Comparison of ENCODE assay signal across 1 cellular context in the genomic region with DNA sequence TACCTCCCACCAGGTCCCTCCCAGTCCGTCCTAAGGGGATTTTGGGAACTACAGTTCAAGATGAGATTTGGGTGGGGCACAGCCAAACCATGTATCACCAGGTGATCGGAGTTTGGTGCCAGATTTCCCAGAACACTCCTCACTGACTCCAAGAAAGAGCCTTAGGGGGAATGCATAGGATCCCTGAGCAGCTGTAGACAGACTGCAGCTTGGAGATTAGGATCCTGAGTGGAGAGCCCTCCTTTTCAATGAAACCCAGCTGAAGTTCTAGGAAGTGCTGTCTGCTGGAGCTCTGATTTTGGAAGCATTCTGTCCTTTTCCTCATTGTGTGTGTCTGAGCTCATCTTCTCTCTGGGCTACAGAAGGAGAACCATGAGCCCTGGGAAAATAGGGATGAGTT.
TF ChIP-seq lines count a peak whose summit lies in the region.

No MANE protein-coding gene starts in this region.

TF ChIP-seq in A549, 52 proteins besides CTCF, POLR2A, EP300 and RAD21 (continued from another document):
- TF ChIP-seq PHF8 (IDR thresholded peaks at IDR 0.05; ENCODE audit: borderline replicate concordance, low read depth) (no peak), BHLHE40 (IDR thresholded peaks at IDR 0.05; ENCODE audit: low read depth, low read length) (no peak), HDAC2 (IDR thresholded peaks at IDR 0.05) (no peak), NR3C1 (IDR thresholded peaks at IDR 0.05) (no peak), ELK1 (IDR thresholded peaks at IDR 0.05; ENCODE audit: low read depth, low read length) (no peak), TP53 (CRISPR knock-in tag; IDR thresholded peaks at IDR 0.05) (no peak), ESRRA (IDR thresholded peaks at IDR 0.05; ENCODE audit: borderline replicate concordance, low read length) (no peak)
